In genomic region chrX:40127052-40127451, GRCh38 we compare ENCODE assay signal across 14 cellular contexts. TPM values are rescaled to one million over a fixed set of nuclear protein-coding genes. Genes with fewer than 3 reads are reported as not detected.
A peak's percentile ranks its signal among the peaks of the same experiment; 100 is the strongest.
DNase-seq lines count a peak whose midpoint lies in the region; ATAC-seq and TF ChIP-seq lines count a peak whose summit lies in the region.
"Had no signal": no experiment of that assay in that cellular context is flagged by ENCODE, and none has a peak within 500 bp of the region (broad histone marks: within the 10 kb centered on the region; RNA-seq: fewer than 3 reads in every experiment).

No MANE protein-coding gene starts in this region.

- H3K9me3 Mint-ChIP-seq in activated T-cell treated with anti-CD3 and anti-CD28 coated beads, Interleukin-2, amount 50 U/mL, for 4 hours, result no peaks in the 10 kb centered on the region
- H3K9me3 Mint-ChIP-seq in activated T-cell treated with anti-CD3 and anti-CD28 coated beads, Interleukin-2, amount 50 U/mL, for 24 hours, result no peaks in the 10 kb centered on the region
- no peaks in the 10 kb centered on the region for H3K9me3 Mint-ChIP-seq in activated CD4-positive, alpha-beta memory T cell treated with anti-CD3 and anti-CD28 coated beads, Interleukin-2, amount 10 ng/mL, durations not matched to agents 7 days and 5 days
- no peaks in the 10 kb centered on the region for H3K9me3 Mint-ChIP-seq in stimulated activated effector memory CD8-positive, alpha-beta T cell treated with anti-CD3 and anti-CD28 coated beads, Interleukin-12 subunit alpha, Interleukin-12 subunit beta, amount 100 ng/mL, for 72 hours

- no peak for DNase-seq in activated T-cell treated with anti-CD3 and anti-CD28 coated beads, Interleukin-2, amount 50 U/mL, for 4 hours
- no peak for DNase-seq in activated T-cell treated with anti-CD3 and anti-CD28 coated beads, Interleukin-2, amount 50 U/mL, for 24 hours
- peak; percentile 52 for DNase-seq in MM.1S
- peak; percentile 54 for DNase-seq in activated CD4-positive, alpha-beta memory T cell treated with anti-CD3 and anti-CD28 coated beads, Interleukin-2, amount 10 ng/mL, durations not matched to agents 7 days and 5 days
- no peak for DNase-seq in stimulated activated effector memory CD8-positive, alpha-beta T cell treated with anti-CD3 and anti-CD28 coated beads, Interleukin-12 subunit alpha, Interleukin-12 subunit beta, amount 100 ng/mL, for 72 hours (ENCODE audit: low spot score in 2 of 2)
- no peak for DNase-seq in activated effector memory CD4-positive, alpha-beta T cell treated with anti-CD3 and anti-CD28 coated beads, Interleukin-2, amount 50 U/mL, for 16 hours
- DNase-seq: activated CD4-positive, CD25-positive, alpha-beta regulatory T cell; foreskin melanocyte; GOT3; upper lobe of right lung had no signal

- no peaks in the 10 kb centered on the region for H3F3A ChIP-seq in MM.1S (ENCODE audit: insufficient read depth, low read length)

- no peak overlapping the region for H3K4me3 Mint-ChIP-seq in activated T-cell treated with anti-CD3 and anti-CD28 coated beads, Interleukin-2, amount 50 U/mL, for 4 hours
- H3K4me3 Mint-ChIP-seq in activated T-cell treated with anti-CD3 and anti-CD28 coated beads, Interleukin-2, amount 50 U/mL, for 24 hours, result no peak overlapping the region
- H3K4me3 Mint-ChIP-seq in activated CD4-positive, alpha-beta memory T cell treated with anti-CD3 and anti-CD28 coated beads, Interleukin-2, amount 10 ng/mL, durations not matched to agents 7 days and 5 days, result no peak overlapping the region
- H3K4me3 Mint-ChIP-seq in stimulated activated effector memory CD8-positive, alpha-beta T cell treated with anti-CD3 and anti-CD28 coated beads, Interleukin-12 subunit alpha, Interleukin-12 subunit beta, amount 100 ng/mL, for 72 hours, result peak overlapping the region; percentile 14
- H3K4me3 Mint-ChIP-seq: neural crest cell had no signal

- no peak overlapping the region for H3K4me2 ChIP-seq in MM.1S (ENCODE audit: low read depth, low read length)

- H3K79me2 ChIP-seq in MM.1S (ENCODE audit: low read length), result no peaks in the 10 kb centered on the region

- no peaks in the 10 kb centered on the region for H3K9me2 ChIP-seq in MM.1S (replicated peaks; ENCODE audit: insufficient read depth, low read length)

- H3K36me3 ChIP-seq in MM.1S (replicated peaks; ENCODE audit: insufficient read depth, low read length), result no peaks in the 10 kb centered on the region
- H3K36me3 ChIP-seq: upper lobe of right lung had no signal

- no peaks in the 10 kb centered on the region for H3K27me3 Mint-ChIP-seq in activated T-cell treated with anti-CD3 and anti-CD28 coated beads, Interleukin-2, amount 50 U/mL, for 4 hours (ENCODE audit: low read depth)
- peaks cover 17% of the 10 kb centered on the region for H3K27me3 Mint-ChIP-seq in activated T-cell treated with anti-CD3 and anti-CD28 coated beads, Interleukin-2, amount 50 U/mL, for 24 hours
- H3K27me3 Mint-ChIP-seq in activated CD4-positive, alpha-beta memory T cell treated with anti-CD3 and anti-CD28 coated beads, Interleukin-2, amount 10 ng/mL, durations not matched to agents 7 days and 5 days, result no peaks in the 10 kb centered on the region

- H3K27ac ChIP-seq in MM.1S (ENCODE audit: low read length), result peak overlapping the region; percentile 40; the same call in 1 of the 2 replicates
- H3K27ac ChIP-seq: skin epidermis, upper lobe of right lung had no signal

- CTCF ChIA-PET in activated CD4-positive, alpha-beta memory T cell treated with anti-CD3 and anti-CD28 coated beads, Interleukin-2, amount 10 ng/mL, durations not matched to agents 7 days and 5 days (lab: Charles Lee), result no interaction called here

- H3K4me1 Mint-ChIP-seq in activated T-cell treated with anti-CD3 and anti-CD28 coated beads, Interleukin-2, amount 50 U/mL, for 4 hours (ENCODE audit: low read depth), result peaks cover 5% of the 10 kb centered on the region
- H3K4me1 Mint-ChIP-seq in activated T-cell treated with anti-CD3 and anti-CD28 coated beads, Interleukin-2, amount 50 U/mL, for 24 hours (ENCODE audit: low read depth), result peaks cover 3% of the 10 kb centered on the region
- peaks cover 9% of the 10 kb centered on the region for H3K4me1 Mint-ChIP-seq in activated CD4-positive, alpha-beta memory T cell treated with anti-CD3 and anti-CD28 coated beads, Interleukin-2, amount 10 ng/mL, durations not matched to agents 7 days and 5 days
- peaks cover 8% of the 10 kb centered on the region for H3K4me1 Mint-ChIP-seq in stimulated activated effector memory CD8-positive, alpha-beta T cell treated with anti-CD3 and anti-CD28 coated beads, Interleukin-12 subunit alpha, Interleukin-12 subunit beta, amount 100 ng/mL, for 72 hours

- H3K9me3 ChIP-seq in MM.1S (replicated peaks; ENCODE audit: insufficient read depth, low read length), result no peaks in the 10 kb centered on the region
- H3K9me3 ChIP-seq: upper lobe of right lung had no signal

- H3K27me3 ChIP-seq in MM.1S (replicated peaks; ENCODE audit: insufficient read depth, low read length), result no peaks in the 10 kb centered on the region
- H3K27me3 ChIP-seq: upper lobe of right lung had no signal

- 0 out of 2 replicates have a peak, but pooled peaks cover 6% of the 10 kb centered on the region for H3K4me1 ChIP-seq in MM.1S (ENCODE audit: low read length)
- H3K4me1 ChIP-seq: upper lobe of right lung had no signal

- H2AFZ ChIP-seq in MM.1S (ENCODE audit: low read length), result no peak overlapping the region

- POLR2A ChIA-PET in activated CD4-positive, alpha-beta memory T cell treated with anti-CD3 and anti-CD28 coated beads, Interleukin-2, amount 10 ng/mL, durations not matched to agents 7 days and 5 days (lab: Charles Lee), result interaction anchor here (0.7 to 1.5 kb wide), 4 partner anchors 22 to 272 kb away, joined by 3 to 6 read pairs (median 4); partner anchors contain the start of gene BCOR

- ATAC-seq in activated T-cell treated with anti-CD3 and anti-CD28 coated beads, Interleukin-2, amount 50 U/mL, for 4 hours, result peak; percentile 28 to 46
- peak; percentile 90 for ATAC-seq in stimulated activated effector memory CD8-positive, alpha-beta T cell treated with anti-CD3 and anti-CD28 coated beads, Interleukin-12 subunit alpha, Interleukin-12 subunit beta, amount 100 ng/mL, for 72 hours
- no peak for ATAC-seq in HG03108 (IDR thresholded peaks at IDR 0.05; ENCODE audit: unreplicated experiment)
- ATAC-seq in HG02973 (IDR thresholded peaks at IDR 0.05; ENCODE audit: unreplicated experiment), result no peak
- ATAC-seq: upper lobe of right lung had no signal

- no peak for TF ChIP-seq CTCF in MM.1S (IDR thresholded peaks at IDR 0.05; ENCODE audit: low read length)

- no peaks in the 10 kb centered on the region for H4K20me1 ChIP-seq in MM.1S (ENCODE audit: insufficient read depth, low read length)

- no peak overlapping the region for H3K27ac Mint-ChIP-seq in activated T-cell treated with anti-CD3 and anti-CD28 coated beads, Interleukin-2, amount 50 U/mL, for 24 hours
- peak overlapping the region; percentile 37 for H3K27ac Mint-ChIP-seq in activated CD4-positive, alpha-beta memory T cell treated with anti-CD3 and anti-CD28 coated beads, Interleukin-2, amount 10 ng/mL, durations not matched to agents 7 days and 5 days
- peak overlapping the region; percentile 77 for H3K27ac Mint-ChIP-seq in stimulated activated effector memory CD8-positive, alpha-beta T cell treated with anti-CD3 and anti-CD28 coated beads, Interleukin-12 subunit alpha, Interleukin-12 subunit beta, amount 100 ng/mL, for 72 hours

- no peak overlapping the region for H3K4me3 ChIP-seq in MM.1S (ENCODE audit: low read length)
- H3K4me3 ChIP-seq: skin epidermis, upper lobe of right lung had no signal

- H3K9ac ChIP-seq in MM.1S (ENCODE audit: low read length), result no peak overlapping the region

- no peaks in the 10 kb centered on the region for H3K36me3 Mint-ChIP-seq in activated T-cell treated with anti-CD3 and anti-CD28 coated beads, Interleukin-2, amount 50 U/mL, for 4 hours (ENCODE audit: insufficient read depth)
- H3K36me3 Mint-ChIP-seq in activated T-cell treated with anti-CD3 and anti-CD28 coated beads, Interleukin-2, amount 50 U/mL, for 24 hours (ENCODE audit: low read depth), result peaks cover 2% of the 10 kb centered on the region
- no peaks in the 10 kb centered on the region for H3K36me3 Mint-ChIP-seq in activated CD4-positive, alpha-beta memory T cell treated with anti-CD3 and anti-CD28 coated beads, Interleukin-2, amount 10 ng/mL, durations not matched to agents 7 days and 5 days (ENCODE audit: low read depth)
- no peaks in the 10 kb centered on the region for H3K36me3 Mint-ChIP-seq in stimulated activated effector memory CD8-positive, alpha-beta T cell treated with anti-CD3 and anti-CD28 coated beads, Interleukin-12 subunit alpha, Interleukin-12 subunit beta, amount 100 ng/mL, for 72 hours

RNA-seq across cellular contexts. Expression of gene BCOR, which starts 29.3 kb away (rescaled TPM):
- total RNA-seq in activated T-cell treated with anti-CD3 and anti-CD28 coated beads, Interleukin-2, amount 50 U/mL, for 4 hours, result 10 to 100 TPM; 53.4 to 58.5 (median 54.5) TPM
- total RNA-seq in activated CD4-positive, alpha-beta memory T cell treated with anti-CD3 and anti-CD28 coated beads, Interleukin-2, amount 10 ng/mL, durations not matched to agents 7 days and 5 days, result 10 to 100 TPM; 46.6 to 46.8 TPM

Comparison
In these comparisons a context has a peak if more than half of its experiments do, and no peak if none do; other contexts are left out.
1. ATAC-seq: peak in activated T-cell treated with anti-CD3 and anti-CD28 coated beads, Interleukin-2, amount 50 U/mL, for 4 hours (2 of 2) and stimulated activated effector memory CD8-positive, alpha-beta T cell treated with anti-CD3 and anti-CD28 coated beads, Interleukin-12 subunit alpha, Interleukin-12 subunit beta, amount 100 ng/mL, for 72 hours (single experiment); none in HG03108 (single experiment) and HG02973 (single experiment).
2. DNase-seq: peak in MM.1S (single experiment) and activated CD4-positive, alpha-beta memory T cell treated with anti-CD3 and anti-CD28 coated beads, Interleukin-2, amount 10 ng/mL, durations not matched to agents 7 days and 5 days (single experiment); none in activated T-cell treated with anti-CD3 and anti-CD28 coated beads, Interleukin-2, amount 50 U/mL, for 4 hours (single experiment), activated T-cell treated with anti-CD3 and anti-CD28 coated beads, Interleukin-2, amount 50 U/mL, for 24 hours (single experiment), stimulated activated effector memory CD8-positive, alpha-beta T cell treated with anti-CD3 and anti-CD28 coated beads, Interleukin-12 subunit alpha, Interleukin-12 subunit beta, amount 100 ng/mL, for 72 hours (0 of 2) and activated effector memory CD4-positive, alpha-beta T cell treated with anti-CD3 and anti-CD28 coated beads, Interleukin-2, amount 50 U/mL, for 16 hours (single experiment).